In the genomic region with DNA sequence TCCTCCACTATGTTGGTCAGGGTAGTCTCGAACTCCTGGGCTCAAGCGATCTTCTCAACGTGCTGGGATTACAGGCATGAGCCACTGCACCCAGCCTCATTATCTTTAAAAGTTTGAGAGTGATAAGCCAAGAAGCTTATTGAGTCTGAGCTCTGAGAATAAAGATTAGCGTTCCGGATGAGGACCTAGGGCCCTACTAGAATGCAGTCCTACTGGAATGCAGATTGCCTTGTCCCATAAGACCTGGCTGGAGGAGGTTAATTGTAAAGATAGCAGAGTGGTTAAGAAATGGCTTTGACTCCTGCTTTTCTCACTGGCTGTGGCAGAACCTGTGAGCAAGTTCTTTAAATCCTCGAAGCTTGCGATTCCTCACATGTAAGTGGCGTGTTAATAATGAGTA, we compare ENCODE assay signal across 33 cellular contexts. TPM values are rescaled to one million over a fixed set of nuclear protein-coding genes. Genes with fewer than 3 reads are reported as not detected.
"Had no signal": no experiment of that assay in that cellular context is flagged by ENCODE, and none has a peak within 500 bp of the region (broad histone marks: within the 10 kb centered on the region; RNA-seq: fewer than 3 reads in every experiment).

No MANE protein-coding gene starts in this region.

- ATAC-seq: activated CD4-positive, alpha-beta T cell treated with anti-CD3 and anti-CD28 coated beads for 36 hours; activated naive CD8-positive, alpha-beta T cell treated with anti-CD3 and anti-CD28 coated beads, Interleukin-2, amount 50 U/mL, for 24 hours; activated T-cell treated with anti-CD3 and anti-CD28 coated beads, Interleukin-2, amount 50 U/mL, for 4 hours had no signal

- H3K4me2 ChIP-seq: PC-9 had no signal

- H2AFZ ChIP-seq: PC-9 had no signal

- H3K27ac Mint-ChIP-seq: activated CD4-positive, alpha-beta T cell treated with anti-CD3 and anti-CD28 coated beads for 36 hours; activated CD4-positive, alpha-beta T cell treated with anti-CD3 and anti-CD28 coated beads, Interleukin-2, amount 10 ng/mL, durations not matched to agents 7 days and 5 days; activated naive CD4-positive, alpha-beta T cell treated with anti-CD3 and anti-CD28 coated beads, Interleukin-2, amount 10 ng/mL, durations not matched to agents 7 days and 5 days; activated naive CD8-positive, alpha-beta T cell; activated naive CD8-positive, alpha-beta T cell treated with anti-CD3 and anti-CD28 coated beads, Interleukin-2, amount 50 U/mL, for 24 hours; activated T-helper 1 cell treated with anti-CD3 and anti-CD28 coated beads, Interleukin-12 subunit alpha, Interleukin-12 subunit beta, Interleukin-2, Interleukin-4 antibody, amounts not matched to agents 30 ng/mL and 10 ng/mL and 1 ng/mL, durations not matched to agents 14 hours and 24 hours and 36 hours; brain had no signal

- DNase-seq: activated CD4-positive, alpha-beta T cell treated with anti-CD3 and anti-CD28 coated beads for 36 hours; activated CD4-positive, alpha-beta T cell treated with anti-CD3 and anti-CD28 coated beads, Interleukin-2, amount 10 ng/mL, durations not matched to agents 7 days and 5 days; activated CD4-positive, alpha-beta T cell treated with anti-CD3 and anti-CD28 coated beads, Interleukin-2, amount 50 U/mL, for 48 hours; activated CD8-positive, alpha-beta memory T cell treated with anti-CD3 and anti-CD28 coated beads, Interleukin-2, amount 50 U/mL, for 4 hours; activated gamma-delta T cell treated with Interleukin-2 at 50 U/mL for 16 hours; activated naive CD4-positive, alpha-beta T cell treated with anti-CD3 and anti-CD28 coated beads, Interleukin-2, amount 10 ng/mL, durations not matched to agents 7 days and 5 days; activated naive CD8-positive, alpha-beta T cell treated with anti-CD3 and anti-CD28 coated beads, Interleukin-2, amount 50 U/mL, for 24 hours; activated T-cell treated with anti-CD3 and anti-CD28 coated beads for 4 hours; activated T-cell treated with anti-CD3 and anti-CD28 coated beads, Interleukin-2, amount 50 U/mL, for 4 hours; caudate nucleus; cerebellar nuclear complex; Karpas-422; NCI-H1105; NCI-H1417 treated with DMSO at 0.1 percent for 48 hours; NCI-H1694; NCI-H1930; NCI-H2081 treated with DMSO at 0.1 percent for 48 hours; NCI-H226; NCI-H446 treated with DMSO at 0.1 percent for 48 hours; NCI-H524; NCI-H69; NK-92 treated with Interleukin-12 subunit alpha and Interleukin-12 subunit beta, amount 100 ng/mL, for 24 hours; PC-9; Right ventricle myocardium superior; SW 1271; T-helper 1 cell; T-helper 2 cell; T-helper 9 cell had no signal

- H3K27ac ChIP-seq: PC-9 had no signal

- H3K4me3 Mint-ChIP-seq: activated CD4-positive, alpha-beta T cell treated with anti-CD3 and anti-CD28 coated beads for 36 hours; activated CD4-positive, alpha-beta T cell treated with anti-CD3 and anti-CD28 coated beads, Interleukin-2, amount 10 ng/mL, durations not matched to agents 7 days and 5 days; activated naive CD4-positive, alpha-beta T cell treated with anti-CD3 and anti-CD28 coated beads, Interleukin-2, amount 10 ng/mL, durations not matched to agents 7 days and 5 days; activated naive CD8-positive, alpha-beta T cell; activated naive CD8-positive, alpha-beta T cell treated with anti-CD3 and anti-CD28 coated beads, Interleukin-2, amount 50 U/mL, for 24 hours; activated T-cell treated with anti-CD3 and anti-CD28 coated beads, Interleukin-2, amount 50 U/mL, for 4 hours; activated T-helper 1 cell treated with anti-CD3 and anti-CD28 coated beads, Interleukin-12 subunit alpha, Interleukin-12 subunit beta, Interleukin-2, Interleukin-4 antibody, amounts not matched to agents 30 ng/mL and 10 ng/mL and 1 ng/mL, durations not matched to agents 14 hours and 24 hours and 36 hours; brain had no signal

- H3K4me3 ChIP-seq: PC-9 had no signal

RNA-seq across cellular contexts. Expression of gene VWA3B, which starts 4.0 kb away (rescaled TPM):
- total RNA-seq: activated CD4-positive, alpha-beta T cell treated with anti-CD3 and anti-CD28 coated beads for 36 hours; activated CD4-positive, alpha-beta T cell treated with anti-CD3 and anti-CD28 coated beads, Interleukin-2, amount 10 ng/mL, durations not matched to agents 7 days and 5 days; activated T-cell treated with anti-CD3 and anti-CD28 coated beads, Interleukin-2, amount 50 U/mL, for 4 hours; activated T-helper 1 cell treated with anti-CD3 and anti-CD28 coated beads, Interleukin-12 subunit alpha, Interleukin-12 subunit beta, Interleukin-2, Interleukin-4 antibody, amounts not matched to agents 30 ng/mL and 10 ng/mL and 1 ng/mL, durations not matched to agents 14 hours and 24 hours and 36 hours; bronchial epithelial cell; MCF 10A; PC-9 had no signal
